10 cellular contexts compared by ENCODE assay signal in the genomic region with DNA sequence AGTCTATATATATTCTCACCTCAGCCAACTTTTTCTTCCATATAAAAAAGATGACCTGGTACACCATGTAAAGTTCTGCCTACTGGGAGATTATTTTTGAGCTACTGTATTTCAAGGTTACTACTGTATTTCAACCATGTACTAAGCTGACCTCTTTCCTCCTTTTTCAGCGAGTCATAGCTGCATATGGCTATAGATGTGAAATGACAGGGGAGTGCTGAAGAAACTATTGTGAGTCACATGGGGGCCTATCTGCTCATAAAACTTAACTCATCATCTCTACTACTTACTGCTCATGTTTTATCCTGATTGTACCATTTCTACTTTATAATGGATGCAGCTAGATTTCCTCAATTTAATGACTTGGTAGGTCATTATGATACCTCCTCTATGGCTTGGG.
DNase-seq lines count a peak whose midpoint lies in the region; ATAC-seq and TF ChIP-seq lines count a peak whose summit lies in the region.
"Had no signal": no experiment of that assay in that cellular context is flagged by ENCODE, and none has a peak within 500 bp of the region (broad histone marks: within the 10 kb centered on the region; RNA-seq: fewer than 3 reads in every experiment).

No MANE protein-coding gene starts in this region.

- no peak for TF ChIP-seq CTCF in RWPE2 (IDR thresholded peaks at IDR 0.05; ENCODE audit: poor library complexity, severe bottlenecking)
- no peak for TF ChIP-seq CTCF in right lobe of liver (IDR thresholded peaks at IDR 0.05)

- H3K27me3 ChIP-seq in RWPE2 (ENCODE audit: insufficient read depth, poor library complexity, severe bottlenecking) (no peaks in the 10 kb centered on the region), right lobe of liver (no peaks in the 10 kb centered on the region)

- 64% methylated on average over 1 of the region's 1 CpG for WGBS in right lobe of liver (ENCODE audit: insufficient coverage, low coverage, low lambda C conversion rate, missing lambda C conversion rate)

- H3K4me1 ChIP-seq in RWPE2 (ENCODE audit: insufficient read depth, poor library complexity, severe bottlenecking) (no peaks in the 10 kb centered on the region), right lobe of liver (no peaks in the 10 kb centered on the region)

- H3K9me3 ChIP-seq in RWPE2 (ENCODE audit: severe bottlenecking) (no peaks in the 10 kb centered on the region), right lobe of liver (no peaks in the 10 kb centered on the region)

- intact Hi-C loops in right lobe of liver (cut with DNase I) = no loop called here

- no peak overlapping the region for H3K4me3 ChIP-seq in RWPE2 (ENCODE audit: severe bottlenecking)
- H3K4me3 ChIP-seq in right lobe of liver = no peak overlapping the region

- DNase-seq in RWPE2 (ENCODE audit: low spot score) = no peak
- DNase-seq in glomerular visceral epithelial cell (ENCODE audit: extremely low spot score) = peak; percentile 35
- DNase-seq in right lobe of liver = no peak
- DNase-seq in NCI-H1105 treated with DMSO at 0.1 percent for 48 hours (lab: John Stamatoyannopoulos, UW) = no peak
- DNase-seq in NOMO-1 (lab: John Stamatoyannopoulos, UW; ENCODE audit: unreplicated experiment in 2 of 2) = no peak
- DNase-seq: GOT3 had no signal

- ATAC-seq in GM18499 (IDR thresholded peaks at IDR 0.05; ENCODE audit: insufficient read depth, unreplicated experiment) (peak; percentile 2), HG02588 (IDR thresholded peaks at IDR 0.05; ENCODE audit: unreplicated experiment) (peak; percentile 14), RWPE2 (ENCODE audit: low read depth) (peak; percentile 64), right lobe of liver (no peak), GM19455 (IDR thresholded peaks at IDR 0.05; ENCODE audit: unreplicated experiment) (no peak)

- H3K36me3 ChIP-seq in RWPE2 (ENCODE audit: low read depth) (no peaks in the 10 kb centered on the region), right lobe of liver (no peaks in the 10 kb centered on the region)

- TF ChIP-seq POLR2A in right lobe of liver (IDR thresholded peaks at IDR 0.05) = no peak

- H3K27ac ChIP-seq in RWPE2 (ENCODE audit: poor library complexity, severe bottlenecking) (no peak overlapping the region), right lobe of liver (no peak overlapping the region)
- H3K27ac ChIP-seq: KMS-11 had no signal

Comparison
In these comparisons a context has a peak if more than half of its experiments do, and no peak if none do; other contexts are left out.
1. ATAC-seq: peak in GM18499 (single experiment), HG02588 (single experiment) and RWPE2 (single experiment); none in right lobe of liver (0 of 4) and GM19455 (single experiment).